Comparison of ENCODE assay signal across 8 cellular contexts in genomic region chr16:23149993-23150364, GRCh38. TPM values are rescaled to one million over a fixed set of nuclear protein-coding genes. Genes with fewer than 3 reads are reported as not detected.
DNase-seq lines count a peak whose midpoint lies in the region; ATAC-seq and TF ChIP-seq lines count a peak whose summit lies in the region.

No MANE protein-coding gene starts in this region.

- ATAC-seq in CD4-positive, alpha-beta T cell (ENCODE audit: poor library complexity), result no peak
- no peak for ATAC-seq in omental fat pad (ENCODE audit: low FRiP score)
- ATAC-seq in HG02798 (IDR thresholded peaks at IDR 0.05; ENCODE audit: poor library complexity, unreplicated experiment), result no peak

- DNase-seq in CD4-positive, alpha-beta T cell, result no peak
- DNase-seq in OCI-LY7 (ENCODE audit: low spot score) (no peak), omental fat pad (ENCODE audit: low spot score) (no peak), H4 (ENCODE audit: low spot score) (no peak), posterior cingulate gyrus (no peak)

- no TSS peak for BruUV-seq in OCI-LY7 (replicated peaks; lab: Mats Ljungman, UMichigan)

- POLR2A ChIA-PET in CD4-positive, alpha-beta T cell (lab: Charles Lee), result interaction anchor here (0.6 to 1.5 kb wide), 4 partner anchors 9 to 1391 kb away, joined by 3 to 4 read pairs (median 4); no protein-coding TSS in a partner anchor
- POLR2A ChIA-PET in OCI-LY7 (lab: Charles Lee), result no interaction called here

- H3K4me3 ChIP-seq in OCI-LY7 (ENCODE audit: low read depth, low read length, poor library complexity, severe bottlenecking) (peak overlapping the region; percentile 86), endocrine pancreas (ENCODE audit: control insufficient read depth, insufficient read depth, low read length) (peak overlapping the region; percentile 71), neutrophil (ENCODE audit: low read depth in 1 of 2, low read length in 1 of 2) (peak overlapping the region; percentile 56 to 63)

- CTCF ChIA-PET in CD4-positive, alpha-beta T cell (lab: Charles Lee), result no interaction called here
- CTCF ChIA-PET in OCI-LY7 (lab: Charles Lee; ENCODE audit: unreplicated experiment), result no interaction called here

- peaks cover 24% of the 10 kb centered on the region for H3K4me1 Mint-ChIP-seq in CD4-positive, alpha-beta T cell (ENCODE audit: low read depth)

- H3K27me3 Mint-ChIP-seq in CD4-positive, alpha-beta T cell, result peaks cover 22% of the 10 kb centered on the region

- H3K27ac Mint-ChIP-seq in CD4-positive, alpha-beta T cell, result peak overlapping the region; percentile 83

- H4K20me1 ChIP-seq in OCI-LY7 (ENCODE audit: insufficient read depth, low read length), result no peaks in the 10 kb centered on the region; the same call in 1 of the 2 replicates

- no peaks in the 10 kb centered on the region for H3K36me3 ChIP-seq in OCI-LY7 (ENCODE audit: insufficient read depth, low read length)
- H3K36me3 ChIP-seq in endocrine pancreas (ENCODE audit: control insufficient read depth, insufficient read depth, low read length), result no peaks in the 10 kb centered on the region
- H3K36me3 ChIP-seq in neutrophil, result no peaks in the 10 kb centered on the region

- peak overlapping the region; percentile 100 for H2AFZ ChIP-seq in OCI-LY7 (ENCODE audit: low read length)

- peaks cover 9% of the 10 kb centered on the region for H3K36me3 Mint-ChIP-seq in CD4-positive, alpha-beta T cell (ENCODE audit: low read depth)

- H3K79me2 ChIP-seq in OCI-LY7 (ENCODE audit: insufficient read depth, low read depth, low read length), result peaks cover 20% of the 10 kb centered on the region; the same call in 1 of the 2 replicates

- H3K9me3 ChIP-seq in CD4-positive, alpha-beta T cell (ENCODE audit: control insufficient read depth, low read length), result no peaks in the 10 kb centered on the region
- H3K9me3 ChIP-seq in OCI-LY7 (ENCODE audit: low read length) (no peaks in the 10 kb centered on the region), endocrine pancreas (ENCODE audit: control insufficient read depth, low read length) (no peaks in the 10 kb centered on the region), neutrophil (no peaks in the 10 kb centered on the region)

- H3K9me2 ChIP-seq in OCI-LY7 (ENCODE audit: insufficient read depth, low read length), result no peaks in the 10 kb centered on the region

- TF ChIP-seq CTCF in CD4-positive, alpha-beta T cell (IDR thresholded peaks at IDR 0.05), result no peak
- TF ChIP-seq CTCF in OCI-LY7 (conservative IDR thresholded peaks at IDR 0.05; ENCODE audit: low read length), result no peak
- TF ChIP-seq CTCF in neutrophil (IDR thresholded peaks at IDR 0.05), result no peak
- TF ChIP-seq CTCF in omental fat pad (IDR thresholded peaks at IDR 0.05), result no peak

- peak overlapping the region; percentile 1 for H3K9ac ChIP-seq in endocrine pancreas (ENCODE audit: control insufficient read depth, insufficient read depth, low read length)

- intact Hi-C loops in CD4-positive, alpha-beta T cell (cut with DNase I, micrococcal nuclease), result loop anchor here in 1 of 2 experiments (2.0 to 5.0 kb wide), 2 partner anchors 1551 to 1628 kb away; partner anchors contain the start of gene METTL9
- intact Hi-C loops in OCI-LY7 (cut with micrococcal nuclease; ENCODE audit: unreplicated experiment), result loop anchor here (10.0 kb wide), 1 partner anchor 65 kb away; no protein-coding TSS in a partner anchor
- intact Hi-C loops in posterior cingulate gyrus (cut with DNase I), result no loop called here

- H3K27ac ChIP-seq in CD4-positive, alpha-beta T cell (ENCODE audit: low read depth, low read length), result no peak overlapping the region
- H3K27ac ChIP-seq in OCI-LY7 (ENCODE audit: low read depth, low read length, poor library complexity, severe bottlenecking) (no peak overlapping the region), neutrophil (no peak overlapping the region)

- no peaks in the 10 kb centered on the region for H3K27me3 ChIP-seq in CD4-positive, alpha-beta T cell (ENCODE audit: control insufficient read depth, insufficient read depth, low read length)
- H3K27me3 ChIP-seq in endocrine pancreas (ENCODE audit: control insufficient read depth, insufficient read depth, low read length) (no peaks in the 10 kb centered on the region), neutrophil (peaks cover 58% of the 10 kb centered on the region)

- peak overlapping the region; percentile 93 for H3K4me2 ChIP-seq in OCI-LY7 (ENCODE audit: low read length)

- H3K4me3 Mint-ChIP-seq in CD4-positive, alpha-beta T cell, result peak overlapping the region; percentile 95

- H3K4me1 ChIP-seq in OCI-LY7 (ENCODE audit: insufficient read depth, low read length, poor library complexity, severe bottlenecking) (peaks cover 25% of the 10 kb centered on the region), endocrine pancreas (ENCODE audit: control insufficient read depth, insufficient read depth, low read length) (no peaks in the 10 kb centered on the region), neutrophil (ENCODE audit: control insufficient read depth in 1 of 2, insufficient read depth in 1 of 2, low read depth in 1 of 2, low read length in 1 of 2) (peaks cover 14 to 15% of the 10 kb centered on the region in 2 experiments)

- no peaks in the 10 kb centered on the region for H3K9me3 Mint-ChIP-seq in CD4-positive, alpha-beta T cell

RNA-seq across cellular contexts. Expression of gene USP31, which starts 0.7 kb away (rescaled TPM):
- 1 to 10 TPM; 1.6 to 1.7 TPM for total RNA-seq in CD4-positive, alpha-beta T cell
- total RNA-seq in OCI-LY7 (2014; rRNA removed; shearing (Covaris generic)), result 6.8 and 9.0 TPM in 2 replicates
- total RNA-seq in OCI-LY7 (2022), result 12.2 and 12.9 TPM in 2 replicates
- 10 to 100 TPM; 12.7 to 17.5 (median 15.9) TPM for total RNA-seq in omental fat pad
- total RNA-seq in H4 (2014; rRNA removed; shearing (Covaris generic)), result 3.7 and 4.3 TPM in 2 replicates

RNA-seq across cellular contexts. Expression of gene SCNN1G, which starts 32.6 kb away (rescaled TPM):
- total RNA-seq in CD4-positive, alpha-beta T cell, result not detected
- not detected in 2 replicates for total RNA-seq in OCI-LY7 (2014; rRNA removed; shearing (Covaris generic))
- total RNA-seq in OCI-LY7 (2022) (not detected in 2 replicates), omental fat pad (not detected)
- not detected in 2 replicates for total RNA-seq in H4 (2014; rRNA removed; shearing (Covaris generic))
